In the genomic region with DNA sequence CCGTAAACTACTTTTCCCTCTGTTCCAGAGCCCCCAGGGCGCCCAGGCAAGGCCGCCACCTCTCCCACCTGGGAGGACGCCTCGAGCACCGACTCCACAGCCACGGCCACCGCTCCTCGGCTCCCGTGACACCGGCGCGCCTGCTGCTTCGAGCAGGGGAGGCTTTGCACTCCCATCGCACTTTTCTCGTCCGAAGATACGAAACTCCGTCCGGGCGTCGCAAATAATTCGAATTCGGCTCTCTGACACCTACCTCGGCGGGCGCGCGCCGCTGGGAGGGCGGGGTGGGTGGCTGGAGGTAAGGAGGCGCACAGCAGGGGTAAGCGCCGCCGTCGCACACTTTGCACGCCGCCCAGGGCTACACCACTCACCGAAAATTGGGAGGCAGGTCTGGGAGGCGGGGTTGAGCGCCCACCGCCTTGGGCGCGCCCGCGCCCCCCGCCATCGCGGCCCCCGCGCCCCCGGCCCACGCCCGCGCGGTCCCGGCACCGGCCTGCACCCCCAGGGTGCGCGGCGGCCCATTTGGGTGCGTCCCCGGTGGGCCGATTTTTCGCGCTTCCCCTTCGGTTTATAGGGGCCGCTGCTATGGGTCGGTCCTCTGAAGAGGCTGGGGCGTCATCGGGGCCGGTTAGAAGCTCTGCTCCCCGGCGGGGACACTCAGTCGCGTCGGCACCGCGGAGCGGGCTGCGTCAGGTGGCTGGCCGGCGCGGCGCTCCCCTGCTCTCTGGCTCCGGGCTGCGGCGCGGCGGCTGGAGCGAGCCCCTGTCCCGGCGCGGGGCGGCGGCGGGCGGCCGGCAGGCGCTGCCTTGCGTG, we compare ENCODE assay signal across 1 cellular context.
TF ChIP-seq lines count a peak whose summit lies in the region.

No MANE protein-coding gene starts in this region.

TF ChIP-seq in IMR-90, 13 proteins besides CTCF, POLR2A, EP300 and RAD21 (continued from another document):
- TF ChIP-seq, protein P1, sequence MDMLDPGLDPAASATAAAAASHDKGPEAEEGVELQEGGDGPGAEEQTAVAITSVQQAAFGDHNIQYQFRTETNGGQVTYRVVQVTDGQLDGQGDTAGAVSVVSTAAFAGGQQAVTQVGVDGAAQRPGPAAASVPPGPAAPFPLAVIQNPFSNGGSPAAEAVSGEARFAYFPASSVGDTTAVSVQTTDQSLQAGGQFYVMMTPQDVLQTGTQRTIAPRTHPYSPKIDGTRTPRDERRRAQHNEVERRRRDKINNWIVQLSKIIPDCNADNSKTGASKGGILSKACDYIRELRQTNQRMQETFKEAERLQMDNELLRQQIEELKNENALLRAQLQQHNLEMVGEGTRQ (IDR thresholded peaks at IDR 0.05; ENCODE audit: low read depth, low read length) = no peak
- TF ChIP-seq MAZ (IDR thresholded peaks at IDR 0.05; ENCODE audit: borderline replicate concordance, low read depth, low read length) (peak; percentile 33; the same call in 1 of the 2 replicates), MXI1 (IDR thresholded peaks at IDR 0.05; ENCODE audit: borderline replicate concordance, low read depth, low read length) (no peak)
- TF ChIP-seq, protein P2, sequence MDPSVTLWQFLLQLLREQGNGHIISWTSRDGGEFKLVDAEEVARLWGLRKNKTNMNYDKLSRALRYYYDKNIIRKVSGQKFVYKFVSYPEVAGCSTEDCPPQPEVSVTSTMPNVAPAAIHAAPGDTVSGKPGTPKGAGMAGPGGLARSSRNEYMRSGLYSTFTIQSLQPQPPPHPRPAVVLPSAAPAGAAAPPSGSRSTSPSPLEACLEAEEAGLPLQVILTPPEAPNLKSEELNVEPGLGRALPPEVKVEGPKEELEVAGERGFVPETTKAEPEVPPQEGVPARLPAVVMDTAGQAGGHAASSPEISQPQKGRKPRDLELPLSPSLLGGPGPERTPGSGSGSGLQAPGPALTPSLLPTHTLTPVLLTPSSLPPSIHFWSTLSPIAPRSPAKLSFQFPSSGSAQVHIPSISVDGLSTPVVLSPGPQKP (IDR thresholded peaks at IDR 0.05; ENCODE audit: borderline replicate concordance, low read depth, low read length) = no peak
